ENCODE assay signal across 5 cellular contexts in genomic region chr13:32351042-32351441, GRCh38. TPM values are rescaled to one million over a fixed set of nuclear protein-coding genes. Genes with fewer than 3 reads are reported as not detected.
"Had no signal": no experiment of that assay in that cellular context is flagged by ENCODE, and none has a peak within 500 bp of the region (broad histone marks: within the 10 kb centered on the region; RNA-seq: fewer than 3 reads in every experiment).

No MANE protein-coding gene starts in this region.

RNA-seq across cellular contexts. Expression of gene ZAR1L, which starts 35.9 kb away (rescaled TPM):
- total RNA-seq: K562, M059J, PC-3, Peyer's patch, Right ventricle myocardium superior had no signal
- polyA plus RNA-seq: K562 had no signal
